Comparison of ENCODE assay signal across 1 cellular context in the genomic region with DNA sequence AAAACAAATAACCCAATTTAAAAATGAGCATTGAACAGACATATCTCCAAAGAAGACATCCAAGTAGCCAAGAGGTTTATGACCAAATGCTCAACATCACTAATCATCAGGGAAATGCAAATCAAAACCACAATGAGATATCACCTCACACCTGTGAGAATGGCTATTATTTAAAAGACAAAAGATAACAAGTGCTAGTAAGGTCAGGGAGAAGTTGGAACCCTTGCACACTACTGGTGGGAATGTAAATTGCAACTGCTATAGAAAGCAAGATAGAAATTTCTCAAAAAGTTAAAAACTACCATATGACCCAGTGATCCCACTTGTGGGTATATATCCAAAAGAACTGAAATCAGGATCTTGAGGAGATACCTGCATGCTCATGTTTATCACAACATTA.
TF ChIP-seq lines count a peak whose summit lies in the region.

No MANE protein-coding gene starts in this region.

TF ChIP-seq in WTC11, 78 proteins besides CTCF, POLR2A, EP300 and RAD21 (continued from another document):
- TF ChIP-seq, protein P1, sequence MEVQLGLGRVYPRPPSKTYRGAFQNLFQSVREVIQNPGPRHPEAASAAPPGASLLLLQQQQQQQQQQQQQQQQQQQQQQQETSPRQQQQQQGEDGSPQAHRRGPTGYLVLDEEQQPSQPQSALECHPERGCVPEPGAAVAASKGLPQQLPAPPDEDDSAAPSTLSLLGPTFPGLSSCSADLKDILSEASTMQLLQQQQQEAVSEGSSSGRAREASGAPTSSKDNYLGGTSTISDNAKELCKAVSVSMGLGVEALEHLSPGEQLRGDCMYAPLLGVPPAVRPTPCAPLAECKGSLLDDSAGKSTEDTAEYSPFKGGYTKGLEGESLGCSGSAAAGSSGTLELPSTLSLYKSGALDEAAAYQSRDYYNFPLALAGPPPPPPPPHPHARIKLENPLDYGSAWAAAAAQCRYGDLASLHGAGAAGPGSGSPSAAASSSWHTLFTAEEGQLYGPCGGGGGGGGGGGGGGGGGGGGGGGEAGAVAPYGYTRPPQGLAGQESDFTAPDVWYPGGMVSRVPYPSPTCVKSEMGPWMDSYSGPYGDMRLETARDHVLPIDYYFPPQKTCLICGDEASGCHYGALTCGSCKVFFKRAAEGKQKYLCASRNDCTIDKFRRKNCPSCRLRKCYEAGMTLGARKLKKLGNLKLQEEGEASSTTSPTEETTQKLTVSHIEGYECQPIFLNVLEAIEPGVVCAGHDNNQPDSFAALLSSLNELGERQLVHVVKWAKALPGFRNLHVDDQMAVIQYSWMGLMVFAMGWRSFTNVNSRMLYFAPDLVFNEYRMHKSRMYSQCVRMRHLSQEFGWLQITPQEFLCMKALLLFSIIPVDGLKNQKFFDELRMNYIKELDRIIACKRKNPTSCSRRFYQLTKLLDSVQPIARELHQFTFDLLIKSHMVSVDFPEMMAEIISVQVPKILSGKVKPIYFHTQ (CRISPR knock-in tag; IDR thresholded peaks at IDR 0.05), result no peak
- no peak for TF ChIP-seq NR1H2 (CRISPR knock-in tag; IDR thresholded peaks at IDR 0.05)
- TF ChIP-seq ATF1 (CRISPR knock-in tag; IDR thresholded peaks at IDR 0.05), result no peak
- TF ChIP-seq ZNF232 (CRISPR knock-in tag; IDR thresholded peaks at IDR 0.05), result no peak
- TF ChIP-seq GABPB1 (CRISPR knock-in tag; IDR thresholded peaks at IDR 0.05), result no peak
- no peak for TF ChIP-seq SMAD3 (CRISPR knock-in tag; IDR thresholded peaks at IDR 0.05; ENCODE audit: borderline replicate concordance)
- TF ChIP-seq, protein P2, sequence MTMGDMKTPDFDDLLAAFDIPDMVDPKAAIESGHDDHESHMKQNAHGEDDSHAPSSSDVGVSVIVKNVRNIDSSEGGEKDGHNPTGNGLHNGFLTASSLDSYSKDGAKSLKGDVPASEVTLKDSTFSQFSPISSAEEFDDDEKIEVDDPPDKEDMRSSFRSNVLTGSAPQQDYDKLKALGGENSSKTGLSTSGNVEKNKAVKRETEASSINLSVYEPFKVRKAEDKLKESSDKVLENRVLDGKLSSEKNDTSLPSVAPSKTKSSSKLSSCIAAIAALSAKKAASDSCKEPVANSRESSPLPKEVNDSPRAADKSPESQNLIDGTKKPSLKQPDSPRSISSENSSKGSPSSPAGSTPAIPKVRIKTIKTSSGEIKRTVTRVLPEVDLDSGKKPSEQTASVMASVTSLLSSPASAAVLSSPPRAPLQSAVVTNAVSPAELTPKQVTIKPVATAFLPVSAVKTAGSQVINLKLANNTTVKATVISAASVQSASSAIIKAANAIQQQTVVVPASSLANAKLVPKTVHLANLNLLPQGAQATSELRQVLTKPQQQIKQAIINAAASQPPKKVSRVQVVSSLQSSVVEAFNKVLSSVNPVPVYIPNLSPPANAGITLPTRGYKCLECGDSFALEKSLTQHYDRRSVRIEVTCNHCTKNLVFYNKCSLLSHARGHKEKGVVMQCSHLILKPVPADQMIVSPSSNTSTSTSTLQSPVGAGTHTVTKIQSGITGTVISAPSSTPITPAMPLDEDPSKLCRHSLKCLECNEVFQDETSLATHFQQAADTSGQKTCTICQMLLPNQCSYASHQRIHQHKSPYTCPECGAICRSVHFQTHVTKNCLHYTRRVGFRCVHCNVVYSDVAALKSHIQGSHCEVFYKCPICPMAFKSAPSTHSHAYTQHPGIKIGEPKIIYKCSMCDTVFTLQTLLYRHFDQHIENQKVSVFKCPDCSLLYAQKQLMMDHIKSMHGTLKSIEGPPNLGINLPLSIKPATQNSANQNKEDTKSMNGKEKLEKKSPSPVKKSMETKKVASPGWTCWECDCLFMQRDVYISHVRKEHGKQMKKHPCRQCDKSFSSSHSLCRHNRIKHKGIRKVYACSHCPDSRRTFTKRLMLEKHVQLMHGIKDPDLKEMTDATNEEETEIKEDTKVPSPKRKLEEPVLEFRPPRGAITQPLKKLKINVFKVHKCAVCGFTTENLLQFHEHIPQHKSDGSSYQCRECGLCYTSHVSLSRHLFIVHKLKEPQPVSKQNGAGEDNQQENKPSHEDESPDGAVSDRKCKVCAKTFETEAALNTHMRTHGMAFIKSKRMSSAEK (CRISPR knock-in tag; IDR thresholded peaks at IDR 0.05; ENCODE audit: borderline replicate concordance), result no peak
- TF ChIP-seq HMGA2 (CRISPR knock-in tag; IDR thresholded peaks at IDR 0.05), result no peak
- TF ChIP-seq TP53 (CRISPR knock-in tag; IDR thresholded peaks at IDR 0.05), result no peak
- TF ChIP-seq, protein P3, sequence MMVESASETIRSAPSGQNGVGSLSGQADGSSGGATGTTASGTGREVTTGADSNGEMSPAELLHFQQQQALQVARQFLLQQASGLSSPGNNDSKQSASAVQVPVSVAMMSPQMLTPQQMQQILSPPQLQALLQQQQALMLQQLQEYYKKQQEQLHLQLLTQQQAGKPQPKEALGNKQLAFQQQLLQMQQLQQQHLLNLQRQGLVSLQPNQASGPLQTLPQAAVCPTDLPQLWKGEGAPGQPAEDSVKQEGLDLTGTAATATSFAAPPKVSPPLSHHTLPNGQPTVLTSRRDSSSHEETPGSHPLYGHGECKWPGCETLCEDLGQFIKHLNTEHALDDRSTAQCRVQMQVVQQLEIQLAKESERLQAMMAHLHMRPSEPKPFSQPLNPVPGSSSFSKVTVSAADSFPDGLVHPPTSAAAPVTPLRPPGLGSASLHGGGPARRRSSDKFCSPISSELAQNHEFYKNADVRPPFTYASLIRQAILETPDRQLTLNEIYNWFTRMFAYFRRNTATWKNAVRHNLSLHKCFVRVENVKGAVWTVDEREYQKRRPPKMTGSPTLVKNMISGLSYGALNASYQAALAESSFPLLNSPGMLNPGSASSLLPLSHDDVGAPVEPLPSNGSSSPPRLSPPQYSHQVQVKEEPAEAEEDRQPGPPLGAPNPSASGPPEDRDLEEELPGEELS (CRISPR knock-in tag; IDR thresholded peaks at IDR 0.05), result no peak
- no peak for TF ChIP-seq KAT7 (CRISPR knock-in tag; IDR thresholded peaks at IDR 0.05; ENCODE audit: borderline replicate concordance)
- TF ChIP-seq, protein P4, sequence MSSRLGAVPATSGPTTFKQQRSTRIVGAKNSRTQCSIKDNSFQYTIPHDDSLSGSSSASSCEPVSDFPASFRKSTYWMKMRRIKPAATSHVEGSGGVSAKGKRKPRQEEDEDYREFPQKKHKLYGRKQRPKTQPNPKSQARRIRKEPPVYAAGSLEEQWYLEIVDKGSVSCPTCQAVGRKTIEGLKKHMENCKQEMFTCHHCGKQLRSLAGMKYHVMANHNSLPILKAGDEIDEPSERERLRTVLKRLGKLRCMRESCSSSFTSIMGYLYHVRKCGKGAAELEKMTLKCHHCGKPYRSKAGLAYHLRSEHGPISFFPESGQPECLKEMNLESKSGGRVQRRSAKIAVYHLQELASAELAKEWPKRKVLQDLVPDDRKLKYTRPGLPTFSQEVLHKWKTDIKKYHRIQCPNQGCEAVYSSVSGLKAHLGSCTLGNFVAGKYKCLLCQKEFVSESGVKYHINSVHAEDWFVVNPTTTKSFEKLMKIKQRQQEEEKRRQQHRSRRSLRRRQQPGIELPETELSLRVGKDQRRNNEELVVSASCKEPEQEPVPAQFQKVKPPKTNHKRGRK (CRISPR knock-in tag; IDR thresholded peaks at IDR 0.05; ENCODE audit: borderline replicate concordance), result no peak
TF ChIP-seq in WTC11: peak in this region for 0.
